In the genomic region with DNA sequence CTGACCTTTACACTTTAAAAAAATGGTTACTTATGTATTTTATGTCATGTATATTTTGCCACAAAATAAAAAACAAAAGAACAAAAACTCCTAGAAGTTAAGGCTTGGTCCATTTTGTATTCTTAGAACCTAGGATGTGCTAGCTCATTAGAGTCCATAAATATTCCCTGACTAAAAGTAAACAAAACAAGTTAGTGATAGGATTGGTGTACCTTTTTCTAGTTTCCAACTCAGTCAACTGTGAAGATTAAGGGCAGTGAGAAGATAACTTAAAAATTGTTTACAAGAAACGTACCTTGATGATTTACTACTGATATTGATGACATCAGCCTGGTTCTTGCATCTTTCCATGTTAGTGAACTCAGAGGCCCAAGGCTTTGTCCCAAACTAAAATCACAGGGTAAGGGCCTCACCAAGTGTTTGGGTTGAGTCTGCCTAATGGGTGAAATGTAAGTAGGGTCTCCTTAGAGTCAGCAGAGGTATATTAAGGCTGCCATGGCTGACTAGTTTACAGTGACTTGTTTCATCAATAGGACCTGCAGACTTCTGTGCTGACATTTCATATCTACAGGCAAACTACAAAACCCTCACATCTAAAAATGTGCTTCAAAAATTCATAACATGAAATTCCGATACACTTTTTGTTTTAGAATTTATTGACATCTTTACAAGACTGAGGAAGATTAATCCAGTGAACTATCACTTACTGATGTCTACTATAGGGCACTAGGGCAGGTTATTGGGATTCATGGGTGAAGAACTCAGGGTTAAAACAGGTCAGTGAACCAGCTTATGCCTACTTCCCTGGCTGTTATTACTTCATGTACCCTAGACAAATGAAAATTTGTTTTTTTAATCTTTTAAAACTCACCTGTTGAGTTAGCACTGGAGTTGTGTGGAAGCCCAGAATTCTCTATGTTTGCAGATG, we compare ENCODE assay signal across 14 cellular contexts. TPM values are rescaled to one million over a fixed set of nuclear protein-coding genes. Genes with fewer than 3 reads are reported as not detected.
DNase-seq lines count a peak whose midpoint lies in the region; ATAC-seq, FAIRE-seq and TF ChIP-seq lines count a peak whose summit lies in the region.
"Had no signal": no experiment of that assay in that cellular context is flagged by ENCODE, and none has a peak within 500 bp of the region (broad histone marks: within the 10 kb centered on the region; RNA-seq: fewer than 3 reads in every experiment).

No MANE protein-coding gene starts in this region.

- no peaks in the 10 kb centered on the region for H3K27me3 ChIP-seq in BLaER1
- H3K27me3 ChIP-seq: brain microvascular endothelial cell, SJCRH30 had no signal

- H3K4me2 ChIP-seq in BLaER1: peak overlapping the region; percentile 82

- ATAC-seq in activated naive CD8-positive, alpha-beta T cell treated with anti-CD3 and anti-CD28 coated beads, Interleukin-2, amount 50 U/mL, for 24 hours: no peak
- no peak for ATAC-seq in naive thymus-derived CD8-positive, alpha-beta T cell
- ATAC-seq: esophagus mucosa had no signal

- H3K4me3 ChIP-seq in BLaER1: no peak overlapping the region
- H3K4me3 ChIP-seq: SJCRH30 had no signal

- H3K9me3 Mint-ChIP-seq in IgD-negative memory B cell: no peaks in the 10 kb centered on the region
- H3K9me3 Mint-ChIP-seq in activated naive CD8-positive, alpha-beta T cell treated with anti-CD3 and anti-CD28 coated beads, Interleukin-2, amount 50 U/mL, for 24 hours: peaks cover 8% of the 10 kb centered on the region
- H3K9me3 Mint-ChIP-seq in naive thymus-derived CD8-positive, alpha-beta T cell: peaks cover 0 to 6% (median 0%) of the 10 kb centered on the region in 9 donors

- no peak for TF ChIP-seq POLR2A in GM12891 (IDR thresholded peaks at IDR 0.05; ENCODE audit: low read depth, low read length)

- no peak for FAIRE-seq in GM12891 (lab: Jason Lieb, UNC)
- FAIRE-seq: H54 had no signal

- POLR2A ChIA-PET in naive thymus-derived CD8-positive, alpha-beta T cell (lab: Charles Lee): interaction anchor here (1.0 to 1.1 kb wide), 3 partner anchors 9 to 32 kb away, joined by 3 to 6 read pairs (median 4); no protein-coding TSS in a partner anchor

- DNase-seq in activated naive CD8-positive, alpha-beta T cell treated with anti-CD3 and anti-CD28 coated beads, Interleukin-2, amount 50 U/mL, for 24 hours: no peak
- DNase-seq in naive thymus-derived CD8-positive, alpha-beta T cell: no peak
- no peak for DNase-seq in SW480 (ENCODE audit: low spot score)
- DNase-seq in C1 segment of cervical spinal cord (lab: John Stamatoyannopoulos, UW): no peak
- DNase-seq in GM12891 (ENCODE audit: insufficient read length, low spot score): no peak
- no peak for DNase-seq in NCI-H2227 (lab: John Stamatoyannopoulos, UW; ENCODE audit: unreplicated experiment)
- DNase-seq: activated CD4-positive, alpha-beta T cell treated with anti-CD3 and anti-CD28 coated beads, Interleukin-2, amount 50 U/mL, for 4 hours; brain microvascular endothelial cell; NCI-H510A treated with DMSO at 0.1 percent for 48 hours; SJCRH30 had no signal

- no peak overlapping the region for H3K9ac ChIP-seq in BLaER1

- peaks cover 17% of the 10 kb centered on the region for H3K36me3 Mint-ChIP-seq in IgD-negative memory B cell
- H3K36me3 Mint-ChIP-seq in activated naive CD8-positive, alpha-beta T cell treated with anti-CD3 and anti-CD28 coated beads, Interleukin-2, amount 50 U/mL, for 24 hours (ENCODE audit: low read depth): peaks cover 64% of the 10 kb centered on the region
- peaks cover 19 to 54% (median 35%) of the 10 kb centered on the region in 3 donors for H3K36me3 Mint-ChIP-seq in naive thymus-derived CD8-positive, alpha-beta T cell

- H3K4me3 Mint-ChIP-seq in IgD-negative memory B cell: peak overlapping the region in 2 of 4 donors; percentile 47 to 100
- peak overlapping the region; percentile 86 for H3K4me3 Mint-ChIP-seq in activated naive CD8-positive, alpha-beta T cell treated with anti-CD3 and anti-CD28 coated beads, Interleukin-2, amount 50 U/mL, for 24 hours
- H3K4me3 Mint-ChIP-seq in naive thymus-derived CD8-positive, alpha-beta T cell: peak overlapping the region; percentile 88 to 100 (median 95)

- peaks cover 30% of the 10 kb centered on the region for H3K4me1 ChIP-seq in BLaER1

- H4K20me1 ChIP-seq in BLaER1: peaks cover 73% of the 10 kb centered on the region

- H3K36me3 ChIP-seq in BLaER1: peaks cover 51% of the 10 kb centered on the region
- H3K36me3 ChIP-seq: brain microvascular endothelial cell had no signal

- no peaks in the 10 kb centered on the region for H3K27me3 Mint-ChIP-seq in IgD-negative memory B cell
- H3K27me3 Mint-ChIP-seq in activated naive CD8-positive, alpha-beta T cell treated with anti-CD3 and anti-CD28 coated beads, Interleukin-2, amount 50 U/mL, for 24 hours: no peaks in the 10 kb centered on the region
- no peaks in the 10 kb centered on the region for H3K27me3 Mint-ChIP-seq in naive thymus-derived CD8-positive, alpha-beta T cell

- H3K27ac Mint-ChIP-seq in IgD-negative memory B cell: peak overlapping the region in 2 of 3 donors; percentile 22 to 68
- H3K27ac Mint-ChIP-seq in activated naive CD8-positive, alpha-beta T cell treated with anti-CD3 and anti-CD28 coated beads, Interleukin-2, amount 50 U/mL, for 24 hours: peak overlapping the region; percentile 38
- peak overlapping the region; percentile 67 to 99 (median 94) for H3K27ac Mint-ChIP-seq in naive thymus-derived CD8-positive, alpha-beta T cell

- peaks cover 54 to 70% (median 55%) of the 10 kb centered on the region in 3 donors for H3K4me1 Mint-ChIP-seq in IgD-negative memory B cell
- H3K4me1 Mint-ChIP-seq in activated naive CD8-positive, alpha-beta T cell treated with anti-CD3 and anti-CD28 coated beads, Interleukin-2, amount 50 U/mL, for 24 hours: peaks cover 74% of the 10 kb centered on the region
- peaks cover 53 to 81% (median 80%) of the 10 kb centered on the region in 4 donors for H3K4me1 Mint-ChIP-seq in naive thymus-derived CD8-positive, alpha-beta T cell

- H3K9me3 ChIP-seq in BLaER1: peaks cover 34% of the 10 kb centered on the region
- H3K9me3 ChIP-seq: SJCRH30 had no signal

- no peak overlapping the region for H3K27ac ChIP-seq in BLaER1
- H3K27ac ChIP-seq: brain microvascular endothelial cell, SJCRH30 had no signal

TF ChIP-seq in GM12891, 5 proteins besides CTCF, POLR2A, EP300 and RAD21:
- no peak for TF ChIP-seq SPI1 (IDR thresholded peaks at IDR 0.05; ENCODE audit: low read depth, low read length)
- TF ChIP-seq TAF1 (IDR thresholded peaks at IDR 0.05; ENCODE audit: low read depth, low read length): no peak
- no peak for TF ChIP-seq POLR2AphosphoS5 (IDR thresholded peaks at IDR 0.05; ENCODE audit: low read depth, low read length)
- TF ChIP-seq POU2F2 (IDR thresholded peaks at IDR 0.05; ENCODE audit: low read depth, low read length): no peak
- no peak for TF ChIP-seq PAX5 (IDR thresholded peaks at IDR 0.05; ENCODE audit: insufficient read depth, low read length, severe bottlenecking)

RNA-seq across cellular contexts. Expression of gene TMEM123, which starts 4.4 kb away (rescaled TPM):
- polyA plus RNA-seq in IgD-negative memory B cell: 179 TPM
- 100 to 1,000 TPM; 484 to 533 TPM for total RNA-seq in naive thymus-derived CD8-positive, alpha-beta T cell
- polyA plus RNA-seq in naive thymus-derived CD8-positive, alpha-beta T cell: 100 to 1,000 TPM; 746 to 988 (median 748) TPM
- polyA plus RNA-seq in GM12891 (2012; ENCODE audit: low read depth, missing spikeins): 62.2 TPM

Comparison
In these comparisons a context has a peak if more than half of its experiments do, and no peak if none do; other contexts are left out.
1. H3K27ac Mint-ChIP-seq: peak in every context shown above with its lines; median percentile 94 in naive thymus-derived CD8-positive, alpha-beta T cell; 45 in IgD-negative memory B cell; 38 in activated naive CD8-positive, alpha-beta T cell treated with anti-CD3 and anti-CD28 coated beads, Interleukin-2, amount 50 U/mL, for 24 hours.